Comparison of ENCODE assay signal across 20 cellular contexts in the genomic region with DNA sequence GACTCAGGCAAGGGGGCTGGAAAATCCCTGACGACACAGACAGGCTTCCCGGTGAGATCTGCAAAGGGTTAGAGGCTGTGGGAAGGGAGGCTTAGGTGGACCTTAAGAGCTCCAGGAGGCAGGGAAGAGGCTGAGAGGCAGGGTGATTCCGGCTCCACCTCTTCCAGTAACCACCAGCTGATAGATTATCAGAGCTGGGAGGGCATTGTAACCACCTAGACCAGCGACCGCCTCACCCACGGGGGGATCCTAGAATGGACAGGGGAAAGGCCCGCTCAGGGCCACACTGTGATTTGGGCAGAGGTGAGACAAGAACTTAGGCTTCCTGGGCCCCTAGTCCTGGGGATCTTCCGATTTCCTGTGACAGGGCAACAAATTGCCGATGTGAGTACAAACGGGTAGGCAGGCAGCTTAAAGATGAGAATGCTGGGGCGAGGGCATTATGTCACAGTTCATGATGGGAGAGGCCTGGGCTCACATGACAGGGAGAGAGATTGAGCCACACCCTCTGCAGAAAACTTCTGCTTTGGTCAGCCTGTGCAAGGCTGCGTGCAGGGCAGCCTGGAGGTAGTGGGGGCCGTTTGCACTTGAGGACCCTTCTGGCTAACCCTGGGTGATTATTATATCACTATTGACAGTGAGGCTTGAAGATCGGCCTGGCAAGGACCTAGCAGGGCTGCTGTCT. TPM values are rescaled to one million over a fixed set of nuclear protein-coding genes. Genes with fewer than 3 reads are reported as not detected.
DNase-seq lines count a peak whose midpoint lies in the region; ATAC-seq and TF ChIP-seq lines count a peak whose summit lies in the region.
"Had no signal": no experiment of that assay in that cellular context is flagged by ENCODE, and none has a peak within 500 bp of the region (broad histone marks: within the 10 kb centered on the region; RNA-seq: fewer than 3 reads in every experiment).

No MANE protein-coding gene starts in this region.

- peaks cover 6% of the 10 kb centered on the region for H3K4me1 Mint-ChIP-seq in endodermal cell
- H3K4me1 Mint-ChIP-seq: activated CD4-positive, alpha-beta T cell treated with anti-CD3 and anti-CD28 coated beads, Interleukin-2, amount 10 ng/mL, durations not matched to agents 7 days and 5 days had no signal

- H3K9me3 Mint-ChIP-seq in endodermal cell = no peaks in the 10 kb centered on the region
- H3K9me3 Mint-ChIP-seq: activated CD4-positive, alpha-beta T cell treated with anti-CD3 and anti-CD28 coated beads, Interleukin-2, amount 10 ng/mL, durations not matched to agents 7 days and 5 days; activated naive CD8-positive, alpha-beta T cell treated with anti-CD3 and anti-CD28 coated beads, Interleukin-2, amount 50 U/mL, for 24 hours; activated T-cell treated with anti-CD3 and anti-CD28 coated beads, Interleukin-2, amount 50 U/mL, for 4 hours had no signal

- no peaks in the 10 kb centered on the region for H3K79me2 ChIP-seq in Karpas-422 (ENCODE audit: low read length)

- TF ChIP-seq CTCF in endodermal cell (conservative IDR thresholded peaks at IDR 0.05) = no peak

- H3K27me3 ChIP-seq in Karpas-422 (ENCODE audit: low read length) (no peaks in the 10 kb centered on the region), endodermal cell (ENCODE audit: control insufficient read depth, insufficient read depth, low read length, poor library complexity, severe bottlenecking) (no peaks in the 10 kb centered on the region)

- H3K4me3 ChIP-seq in Karpas-422 (ENCODE audit: low read length) (no peak overlapping the region), endodermal cell (ENCODE audit: low read length) (no peak overlapping the region)

- H3K9ac ChIP-seq in Karpas-422 (ENCODE audit: low read length) = no peak overlapping the region
- H3K9ac ChIP-seq in endodermal cell (ENCODE audit: extremely low read depth, low read length, poor library complexity, severe bottlenecking) = no peak overlapping the region
- H3K9ac ChIP-seq: KMS-11 had no signal

- no peaks in the 10 kb centered on the region for H3K9me3 ChIP-seq in Karpas-422 (ENCODE audit: low read length)
- no peaks in the 10 kb centered on the region for H3K9me3 ChIP-seq in endodermal cell (ENCODE audit: control insufficient read depth, low read length)

- H4K20me1 ChIP-seq in Karpas-422 (ENCODE audit: insufficient read depth, low read depth, low read length) = no peaks in the 10 kb centered on the region

- peak; percentile 4 for DNase-seq in AG08396 (ENCODE audit: low spot score)
- DNase-seq in Karpas-422 = peak; percentile 44
- DNase-seq in endodermal cell = peak; percentile 35
- peak; percentile 77 for DNase-seq in mesenteric fat pad (ENCODE audit: low spot score)
- no peak for DNase-seq in D341Med (ENCODE audit: low spot score)
- no peak for DNase-seq in GF-D8 (lab: John Stamatoyannopoulos, UW)
- no peak for DNase-seq in activated CD4-positive, CD25-positive, alpha-beta regulatory T cell treated with anti-CD3 and anti-CD28 coated beads, Interleukin-2, amount 50 U/mL, for 72 hours
- DNase-seq: activated CD4-positive, alpha-beta T cell treated with anti-CD3 and anti-CD28 coated beads, Interleukin-2, amount 10 ng/mL, durations not matched to agents 7 days and 5 days; activated naive CD8-positive, alpha-beta T cell treated with anti-CD3 and anti-CD28 coated beads, Interleukin-2, amount 50 U/mL, for 24 hours; activated T-cell treated with anti-CD3 and anti-CD28 coated beads, Interleukin-2, amount 50 U/mL, for 4 hours; central memory CD4-positive, alpha-beta T cell; HCEC 1CT; kidney; NCI-H1694 treated with DMSO at 0.1 percent for 48 hours; stimulated activated CD4-positive, alpha-beta T cell treated with anti-CD3 and anti-CD28 coated beads, Interleukin-4, amount 100 ng/mL, for 1 hour; T-helper 2 cell had no signal

- H3K27me3 Mint-ChIP-seq in endodermal cell (ENCODE audit: insufficient read depth) = no peaks in the 10 kb centered on the region
- H3K27me3 Mint-ChIP-seq: activated naive CD8-positive, alpha-beta T cell treated with anti-CD3 and anti-CD28 coated beads, Interleukin-2, amount 50 U/mL, for 24 hours had no signal

- H3K27ac ChIP-seq in Karpas-422 (ENCODE audit: low read length) (no peak overlapping the region), endodermal cell (ENCODE audit: low read depth, low read length) (no peak overlapping the region)
- H3K27ac ChIP-seq: KMS-11 had no signal

- H3K4me1 ChIP-seq in Karpas-422 (ENCODE audit: low read length) = no peaks in the 10 kb centered on the region
- H3K4me1 ChIP-seq in endodermal cell (ENCODE audit: control insufficient read depth, insufficient read depth, low read length) = no peaks in the 10 kb centered on the region

- H3K9me2 ChIP-seq in Karpas-422 (replicated peaks; ENCODE audit: insufficient read depth, low read length) = no peaks in the 10 kb centered on the region

- H3K36me3 Mint-ChIP-seq in endodermal cell (ENCODE audit: low read depth) = no peaks in the 10 kb centered on the region

- H3K4me2 ChIP-seq in Karpas-422 (ENCODE audit: low read depth, low read length, poor library complexity, severe bottlenecking) = no peak overlapping the region
- H3K4me2 ChIP-seq: KMS-11 had no signal

- WGBS in endodermal cell (ENCODE audit: insufficient coverage in 1 of 2, insufficient read length in 1 of 2), 2 experiments = 90 to 94% methylated on average over 13 to 14 of the region's 14 CpGs

- H3K27ac Mint-ChIP-seq in endodermal cell = no peak overlapping the region
- H3K27ac Mint-ChIP-seq: activated CD4-positive, alpha-beta T cell treated with anti-CD3 and anti-CD28 coated beads, Interleukin-2, amount 10 ng/mL, durations not matched to agents 7 days and 5 days; activated naive CD8-positive, alpha-beta T cell treated with anti-CD3 and anti-CD28 coated beads, Interleukin-2, amount 50 U/mL, for 24 hours had no signal

- no peak for ATAC-seq in HG02970 (IDR thresholded peaks at IDR 0.05; ENCODE audit: low FRiP score, unreplicated experiment)
- ATAC-seq: activated naive CD8-positive, alpha-beta T cell treated with anti-CD3 and anti-CD28 coated beads, Interleukin-2, amount 50 U/mL, for 24 hours; activated T-cell treated with anti-CD3 and anti-CD28 coated beads, Interleukin-2, amount 50 U/mL, for 4 hours had no signal

- H3K36me3 ChIP-seq in Karpas-422 (ENCODE audit: insufficient read depth, low read length) (no peaks in the 10 kb centered on the region), endodermal cell (ENCODE audit: control insufficient read depth, insufficient read depth, low read length) (no peaks in the 10 kb centered on the region)

- no peak overlapping the region for H2AFZ ChIP-seq in Karpas-422 (ENCODE audit: low read length)

- no peak overlapping the region for H3K4me3 Mint-ChIP-seq in endodermal cell
- H3K4me3 Mint-ChIP-seq: activated CD4-positive, alpha-beta T cell treated with anti-CD3 and anti-CD28 coated beads, Interleukin-2, amount 10 ng/mL, durations not matched to agents 7 days and 5 days; activated naive CD8-positive, alpha-beta T cell treated with anti-CD3 and anti-CD28 coated beads, Interleukin-2, amount 50 U/mL, for 24 hours; activated T-cell treated with anti-CD3 and anti-CD28 coated beads, Interleukin-2, amount 50 U/mL, for 4 hours had no signal

RNA-seq across cellular contexts. Expression of a gene that starts 5.3 kb away (rescaled TPM):
- total RNA-seq in Karpas-422 (2014; rRNA removed; shearing (Covaris generic); ENCODE audit: low replicate concordance) = not detected in 2 replicates
- total RNA-seq in endodermal cell = not detected
- polyA plus RNA-seq in endodermal cell (2013, experiment 1 of 2) = not detected
- not detected for polyA plus RNA-seq in endodermal cell (2013, experiment 2 of 2)
- total RNA-seq in mesenteric fat pad = not detected
- total RNA-seq: activated CD4-positive, alpha-beta T cell treated with anti-CD3 and anti-CD28 coated beads, Interleukin-2, amount 10 ng/mL, durations not matched to agents 7 days and 5 days; activated T-cell treated with anti-CD3 and anti-CD28 coated beads, Interleukin-2, amount 50 U/mL, for 4 hours; kidney; myocyte; NCI-H460 had no signal

RNA-seq across cellular contexts. Expression of a gene that starts 35.9 kb away (rescaled TPM):
- total RNA-seq in Karpas-422 (2014; rRNA removed; shearing (Covaris generic); ENCODE audit: low replicate concordance) = 26.0 and 26.3 TPM in 2 replicates
- 100 to 1,000 TPM in 1 of 2 donors, 10 to 100 TPM in 1; 95.4 to 103 TPM for total RNA-seq in endodermal cell
- 47.6 TPM for polyA plus RNA-seq in endodermal cell (2013, experiment 1 of 2)
- 46.7 TPM for polyA plus RNA-seq in endodermal cell (2013, experiment 2 of 2)
- 40.0 TPM for total RNA-seq in mesenteric fat pad

Comparison
In these comparisons a context has a peak if more than half of its experiments do, and no peak if none do; other contexts are left out.
1. DNase-seq: peak in AG08396 (single experiment), Karpas-422 (single experiment), endodermal cell (single experiment) and mesenteric fat pad (single experiment); none in D341Med (single experiment), GF-D8 (single experiment) and activated CD4-positive, CD25-positive, alpha-beta regulatory T cell treated with anti-CD3 and anti-CD28 coated beads, Interleukin-2, amount 50 U/mL, for 72 hours (single experiment).